In the genomic region with DNA sequence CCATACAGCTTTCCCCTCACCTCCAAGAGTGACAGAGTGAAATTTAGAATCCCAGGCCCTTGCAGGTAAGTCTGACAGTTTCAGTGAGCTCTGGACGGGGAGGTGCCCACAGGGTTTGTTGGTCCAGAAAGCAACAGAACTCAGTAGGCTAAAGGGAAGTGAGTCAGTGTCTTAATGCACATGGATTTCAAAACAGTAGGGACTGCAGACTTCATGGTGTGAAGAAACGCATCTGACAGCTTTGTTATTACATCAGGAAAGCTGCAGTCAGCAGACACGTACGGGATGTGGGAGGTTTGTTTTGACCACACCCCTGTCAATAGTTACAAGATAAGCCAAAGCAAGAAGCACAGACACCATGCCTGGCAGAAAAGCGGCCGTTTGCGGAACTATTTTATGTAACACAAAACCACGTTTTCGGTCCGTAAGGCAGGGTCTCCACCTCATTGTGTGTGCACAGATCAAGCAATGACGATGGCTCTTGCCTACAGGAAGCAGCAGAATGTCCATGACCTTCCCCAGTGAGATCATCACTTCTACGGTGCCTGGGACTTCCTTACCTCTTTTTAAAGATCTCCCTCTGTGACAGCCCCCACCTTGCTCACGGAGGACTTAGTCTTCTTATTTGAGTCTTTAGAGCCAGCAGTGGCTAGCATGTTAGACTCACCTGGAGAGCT, we compare ENCODE assay signal across 8 cellular contexts. TPM values are rescaled to one million over a fixed set of nuclear protein-coding genes. Genes with fewer than 3 reads are reported as not detected.
DNase-seq lines count a peak whose midpoint lies in the region; ATAC-seq and TF ChIP-seq lines count a peak whose summit lies in the region.

No MANE protein-coding gene starts in this region.

- TF ChIP-seq POLR2A in esophagus squamous epithelium (IDR thresholded peaks at IDR 0.05) = peak in 2 of 4 donors; percentile 9 to 55

- H3K4me3 ChIP-seq in esophagus squamous epithelium = peak overlapping the region in 3 of 4 donors; percentile 12 to 45 (median 14)
- peak overlapping the region; percentile 38 for H3K4me3 ChIP-seq in thoracic aorta

- peak overlapping the region; percentile 69 to 90 (median 86) for H3K27ac ChIP-seq in esophagus squamous epithelium
- peak overlapping the region in 1 of 2 donors; percentile 49 for H3K27ac ChIP-seq in thoracic aorta

- peaks cover 7% of the 10 kb centered on the region for H3K9me3 Mint-ChIP-seq in osteocyte (ENCODE audit: unreplicated experiment)

- H3K27me3 Mint-ChIP-seq in osteocyte (ENCODE audit: unreplicated experiment) = peaks cover 4% of the 10 kb centered on the region

- H3K4me1 Mint-ChIP-seq in osteocyte (ENCODE audit: unreplicated experiment) = peaks cover 9% of the 10 kb centered on the region

- TF ChIP-seq CTCF in esophagus squamous epithelium (IDR thresholded peaks at IDR 0.05) (no peak), osteocyte (IDR thresholded peaks at IDR 0.05) (no peak), thoracic aorta (IDR thresholded peaks at IDR 0.05) (no peak)

- H3K36me3 ChIP-seq in esophagus squamous epithelium = no peaks in the 10 kb centered on the region
- no peaks in the 10 kb centered on the region for H3K36me3 ChIP-seq in thoracic aorta

- H3K36me3 Mint-ChIP-seq in osteocyte (ENCODE audit: unreplicated experiment) = no peaks in the 10 kb centered on the region

- peak; percentile 90 for DNase-seq in AG20443 (ENCODE audit: low spot score)
- peak; percentile 92 for DNase-seq in NCI-H460 (ENCODE audit: extremely low read depth, low read depth)
- peak; percentile 26 for DNase-seq in activated CD8-positive, alpha-beta memory T cell treated with anti-CD3 and anti-CD28 coated beads, Interleukin-2, amount 50 U/mL, for 24 hours (ENCODE audit: extremely low read depth)
- peak; percentile 31 for DNase-seq in esophagus squamous epithelium (lab: John Stamatoyannopoulos, UW)
- DNase-seq in osteocyte (ENCODE audit: extremely low spot score, unreplicated experiment) = no peak
- peak; percentile 27 for DNase-seq in thoracic aorta (ENCODE audit: low spot score)

- H3K27me3 ChIP-seq in esophagus squamous epithelium = no peaks in the 10 kb centered on the region
- no peaks in the 10 kb centered on the region for H3K27me3 ChIP-seq in thoracic aorta (replicated peaks; ENCODE audit: insufficient read depth)

- peak overlapping the region; percentile 31 for H3K27ac Mint-ChIP-seq in osteocyte (ENCODE audit: unreplicated experiment)

- intact Hi-C loops in esophagus squamous epithelium (cut with DNase I) = loop anchor here (10.0 kb wide), 1 partner anchor 51 kb away; no protein-coding TSS in a partner anchor

- no peak overlapping the region for H3K4me3 Mint-ChIP-seq in osteocyte (ENCODE audit: unreplicated experiment)

- H3K4me1 ChIP-seq in esophagus squamous epithelium = peaks cover 16 to 31% (median 20%) of the 10 kb centered on the region in 3 donors
- H3K4me1 ChIP-seq in thoracic aorta (ENCODE audit: control insufficient read depth in 1 of 2, low read depth in 2 of 2) = no peaks in the 10 kb centered on the region

- 10 to 13% methylated on average over 12 to 13 of the region's 13 CpGs for WGBS in esophagus squamous epithelium, 2 donors

- ATAC-seq in GM21737 (IDR thresholded peaks at IDR 0.05; ENCODE audit: unreplicated experiment) (peak; percentile 66), thoracic aorta (ENCODE audit: insufficient number of reproducible peaks, low FRiP score, low read depth) (peak; percentile 47), HG02571 (IDR thresholded peaks at IDR 0.05; ENCODE audit: unreplicated experiment) (no peak)

- peaks cover 0 to 11% (median 8%) of the 10 kb centered on the region in 3 donors for H3K9me3 ChIP-seq in esophagus squamous epithelium
- no peaks in the 10 kb centered on the region for H3K9me3 ChIP-seq in thoracic aorta

RNA-seq across cellular contexts. Expression of a gene that starts 58.1 kb away (rescaled TPM):
- 2,410 TPM in 2 replicates for total RNA-seq in NCI-H460 (2014; rRNA removed; shearing (Covaris generic))
- polyA plus RNA-seq in NCI-H460 (2014; cell fraction: nucleus; rRNA removed) = 379 and 409 TPM in 2 replicates
- total RNA-seq in esophagus squamous epithelium (1,000 to 10,000 TPM in 1 of 4 donors, 100 to 1,000 TPM in 3; 716 to 1,904 (median 760) TPM), osteocyte (2,993 and 3,020 TPM in 2 replicates), thoracic aorta (1,000 to 10,000 TPM; 1,820 to 2,025 TPM)
